ENCODE assay signal across 18 cellular contexts in the genomic region with DNA sequence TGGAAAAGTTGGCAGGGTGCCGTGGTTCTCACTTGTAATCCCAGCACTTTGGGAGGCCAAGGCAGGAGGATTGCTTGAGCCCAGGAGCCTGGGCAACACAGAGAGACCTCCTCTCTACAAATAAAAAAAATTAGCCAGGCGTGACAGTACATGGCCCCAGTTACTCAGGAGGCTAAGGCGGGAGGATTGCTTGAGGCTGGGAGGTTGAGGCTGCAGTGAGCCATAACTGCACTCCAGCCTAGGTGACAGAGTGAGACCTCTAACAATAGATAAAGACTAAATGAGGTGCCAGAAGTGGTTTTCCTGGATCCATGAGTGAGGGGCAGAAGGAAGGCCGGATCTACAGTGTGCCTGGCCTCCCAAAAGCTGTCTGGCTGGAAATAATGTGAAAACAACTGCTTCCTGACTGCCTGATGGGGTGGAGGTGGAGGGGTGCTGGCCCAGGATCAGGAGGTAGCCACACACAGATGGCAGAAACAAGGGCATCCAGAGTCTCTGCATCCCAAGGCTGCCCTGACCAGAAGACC. TPM values are rescaled to one million over a fixed set of nuclear protein-coding genes. Genes with fewer than 3 reads are reported as not detected.
DNase-seq lines count a peak whose midpoint lies in the region; ATAC-seq, FAIRE-seq and TF ChIP-seq lines count a peak whose summit lies in the region.
"Had no signal": no experiment of that assay in that cellular context is flagged by ENCODE, and none has a peak within 500 bp of the region (broad histone marks: within the 10 kb centered on the region; RNA-seq: fewer than 3 reads in every experiment).

No MANE protein-coding gene starts in this region.

- peaks cover 91% of the 10 kb centered on the region for H3K79me2 ChIP-seq in PC-3 (ENCODE audit: low read length)
- peaks cover 84% of the 10 kb centered on the region for H3K79me2 ChIP-seq in endothelial cell of umbilical vein (ENCODE audit: control insufficient read depth, insufficient read depth, low read length)

- no peaks in the 10 kb centered on the region for H3K9me1 ChIP-seq in endothelial cell of umbilical vein (replicated peaks; ENCODE audit: control insufficient read depth, extremely low read depth, insufficient read depth, low read length)

- dilution Hi-C loops in endothelial cell of umbilical vein (cut with MboI; ENCODE audit: extremely low pct_ligation_motif_present, low sequenced_read_pairs), result no loop called here

- no peak for DNase-seq in A549 (ENCODE audit: low read depth in 1 of 2, low spot score in 1 of 2)
- DNase-seq in PC-3, result no peak
- DNase-seq in endothelial cell of umbilical vein (ENCODE audit: low read depth, low spot score), result no peak
- DNase-seq in activated CD4-positive, alpha-beta T cell treated with anti-CD3 and anti-CD28 coated beads, Interleukin-2, amount 10 ng/mL, durations not matched to agents 7 days and 5 days, result no peak
- DNase-seq in T-cell, result no peak
- DNase-seq in tibial nerve (ENCODE audit: low spot score in 2 of 2), result no peak
- DNase-seq: activated CD8-positive, alpha-beta T cell treated with anti-CD3 and anti-CD28 coated beads, Interleukin-2, amount 10 ng/mL, durations not matched to agents 7 days and 5 days; activated effector memory CD4-positive, alpha-beta T cell treated with Interleukin-2 at 50 U/mL for 16 hours; effector CD8-positive, alpha-beta T cell; NCI-H1092; NCI-H2171 had no signal

- H3K27ac ChIP-seq in A549 (peak overlapping the region; percentile 45 to 95; a peak in 4 of 6 replicates), PC-3 (ENCODE audit: low read length) (no peak overlapping the region), endothelial cell of umbilical vein (ENCODE audit: insufficient read depth, low read depth, low read length) (no peak overlapping the region), tibial nerve (peak overlapping the region in 1 of 4 donors; percentile 4)
- H3K27ac ChIP-seq: SJSA1 had no signal

- TF ChIP-seq EP300 in A549 (IDR thresholded peaks at IDR 0.05), result no peak
- no peak for TF ChIP-seq EP300 in tibial nerve (IDR thresholded peaks at IDR 0.05)

- no peaks in the 10 kb centered on the region for H3F3A ChIP-seq in PC-3 (ENCODE audit: low read length, unreplicated experiment)

- POLR2A ChIA-PET in A549 (lab: Yijun Ruan, JAX), result no interaction called here
- POLR2A ChIA-PET in PC-3 (lab: Charles Lee; ENCODE audit: unreplicated experiment), result interaction anchor here (0.5 kb wide), 1 partner anchor 14 kb away, joined by 5 read pairs; no protein-coding TSS in a partner anchor
- POLR2A ChIA-PET in endothelial cell of umbilical vein (lab: Charles Lee), result no interaction called here
- POLR2A ChIA-PET in activated CD4-positive, alpha-beta T cell treated with anti-CD3 and anti-CD28 coated beads, Interleukin-2, amount 10 ng/mL, durations not matched to agents 7 days and 5 days (lab: Charles Lee), result no interaction called here
- POLR2A ChIA-PET in T-cell (lab: Charles Lee), result no interaction called here

- H2AFZ ChIP-seq in PC-3 (ENCODE audit: low read length), result no peak overlapping the region
- H2AFZ ChIP-seq in endothelial cell of umbilical vein (ENCODE audit: low read depth, low read length), result no peak overlapping the region
- H2AFZ ChIP-seq: GM23338 had no signal

- H3K9me2 ChIP-seq in PC-3 (replicated peaks; ENCODE audit: low read length), result no peaks in the 10 kb centered on the region

- H4K20me1 ChIP-seq in PC-3 (ENCODE audit: low read length) (peaks cover 79% of the 10 kb centered on the region), endothelial cell of umbilical vein (replicated peaks; ENCODE audit: control insufficient read depth, extremely low read depth, insufficient read depth, low read length) (no peaks in the 10 kb centered on the region)

- H3K4me1 Mint-ChIP-seq in nephron (peaks cover 62% of the 10 kb centered on the region), T-cell (peaks cover 13 to 22% (median 19%) of the 10 kb centered on the region in 3 donors)
- peaks cover 13% of the 10 kb centered on the region for H3K4me1 Mint-ChIP-seq in activated CD4-positive, alpha-beta T cell treated with anti-CD3 and anti-CD28 coated beads, Interleukin-2, amount 10 ng/mL, durations not matched to agents 7 days and 5 days

- CTCF ChIA-PET in A549 (lab: Yijun Ruan, JAX) (interaction anchor here (0.9 to 7.8 kb wide), 6 partner anchors 12 to 199 kb away, joined by 3 to 52 read pairs (median 12); no protein-coding TSS in a partner anchor), PC-3 (lab: Charles Lee) (interaction anchor here (0.7 kb wide), 1 partner anchor 46 kb away, joined by 3 read pairs; no protein-coding TSS in a partner anchor), endothelial cell of umbilical vein (lab: Charles Lee) (interaction anchor here (1.1 to 2.2 kb wide), 3 partner anchors 50 to 151 kb away, joined by 4 to 13 read pairs (median 4); no protein-coding TSS in a partner anchor), T-cell (lab: Charles Lee) (no interaction called here)
- CTCF ChIA-PET in activated CD4-positive, alpha-beta T cell treated with anti-CD3 and anti-CD28 coated beads, Interleukin-2, amount 10 ng/mL, durations not matched to agents 7 days and 5 days (lab: Charles Lee), result interaction anchor here (1.2 kb wide), 2 partner anchors 151 to 160 kb away, joined by 3 read pairs; no protein-coding TSS in a partner anchor

- BruUV-seq in PC-3 (replicated peaks; lab: Mats Ljungman, UMichigan), result no TSS peak
- BruUV-seq in endothelial cell of umbilical vein (replicated peaks; lab: Mats Ljungman, UMichigan), result no TSS peak

- H3K27me3 Mint-ChIP-seq in nephron (ENCODE audit: low read depth) (peaks cover 29% of the 10 kb centered on the region), T-cell (peaks cover 0 to 7% of the 10 kb centered on the region in 2 donors)
- peaks cover 32% of the 10 kb centered on the region for H3K27me3 Mint-ChIP-seq in activated CD4-positive, alpha-beta T cell treated with anti-CD3 and anti-CD28 coated beads, Interleukin-2, amount 10 ng/mL, durations not matched to agents 7 days and 5 days

- peak overlapping the region in 2 of 3 experiments; percentile 11 to 80 for H3K27ac Mint-ChIP-seq in nephron
- H3K27ac Mint-ChIP-seq in activated CD4-positive, alpha-beta T cell treated with anti-CD3 and anti-CD28 coated beads, Interleukin-2, amount 10 ng/mL, durations not matched to agents 7 days and 5 days, result no peak overlapping the region
- no peak overlapping the region for H3K27ac Mint-ChIP-seq in T-cell
- H3K27ac Mint-ChIP-seq: activated CD8-positive, alpha-beta T cell treated with anti-CD3 and anti-CD28 coated beads, Interleukin-2, amount 10 ng/mL, durations not matched to agents 7 days and 5 days; GM23338; stimulated activated memory B cell treated with anti-CD40 and anti-IgM and Interleukin-4, amounts not matched to agents 10 μg/mL and 1 μg/mL and 100 μg/mL, for 72 hours had no signal

- WGBS in A549 (ENCODE audit: missing lambda C conversion rate), result 71% methylated on average over 4 of the region's 4 CpGs
- WGBS in tibial nerve, 2 donors, result 92 to 96% methylated on average over 4 of the region's 4 CpGs

- H3K4me3 Mint-ChIP-seq in nephron (peak overlapping the region; percentile 59 to 96 (median 95)), T-cell (no peak overlapping the region)
- no peak overlapping the region for H3K4me3 Mint-ChIP-seq in activated CD4-positive, alpha-beta T cell treated with anti-CD3 and anti-CD28 coated beads, Interleukin-2, amount 10 ng/mL, durations not matched to agents 7 days and 5 days
- H3K4me3 Mint-ChIP-seq: activated CD8-positive, alpha-beta T cell treated with anti-CD3 and anti-CD28 coated beads, Interleukin-2, amount 10 ng/mL, durations not matched to agents 7 days and 5 days; stimulated activated memory B cell treated with anti-CD40 and anti-IgM and Interleukin-4, amounts not matched to agents 10 μg/mL and 1 μg/mL and 100 μg/mL, for 72 hours had no signal

- no peaks in the 10 kb centered on the region for H3K36me3 Mint-ChIP-seq in nephron (ENCODE audit: low read depth)
- no peaks in the 10 kb centered on the region for H3K36me3 Mint-ChIP-seq in activated CD4-positive, alpha-beta T cell treated with anti-CD3 and anti-CD28 coated beads, Interleukin-2, amount 10 ng/mL, durations not matched to agents 7 days and 5 days (ENCODE audit: low read depth)
- H3K36me3 Mint-ChIP-seq in T-cell, result no peaks in the 10 kb centered on the region

- H3K9ac ChIP-seq in PC-3 (ENCODE audit: low read length) (no peak overlapping the region), endothelial cell of umbilical vein (replicated peaks; ENCODE audit: extremely low read depth, insufficient read depth, low read length) (no peak overlapping the region)

- no peak for FAIRE-seq in A549 (lab: Jason Lieb, UNC)
- FAIRE-seq in endothelial cell of umbilical vein (lab: Jason Lieb, UNC), result peak; percentile 35
- FAIRE-seq: D721Med, islet of Langerhans had no signal

- H3K4me3 ChIP-seq in A549, result peak overlapping the region; percentile 93; the same call in 2 of the 3 replicates
- peak overlapping the region; percentile 95 for H3K4me3 ChIP-seq in PC-3 (ENCODE audit: low read length)
- no peak overlapping the region for H3K4me3 ChIP-seq in endothelial cell of umbilical vein (replicated peaks in 1 of 3; ENCODE audit: insufficient read depth in 1 of 3, low read depth in 1 of 3, low read length in 3 of 3)
- H3K4me3 ChIP-seq in tibial nerve, result no peak overlapping the region
- H3K4me3 ChIP-seq: GM23338 had no signal

- H3K4me1 ChIP-seq in A549, result peaks cover 68% of the 10 kb centered on the region
- H3K4me1 ChIP-seq in PC-3 (ENCODE audit: insufficient read depth, low read length), result peaks cover 40% of the 10 kb centered on the region
- H3K4me1 ChIP-seq in endothelial cell of umbilical vein (ENCODE audit: control insufficient read depth, extremely low read depth, insufficient read depth, low read length), result peaks cover 54% of the 10 kb centered on the region
- peaks cover 0 to 49% (median 20%) of the 10 kb centered on the region in 4 donors for H3K4me1 ChIP-seq in tibial nerve

- H3K9me3 ChIP-seq in A549 (no peaks in the 10 kb centered on the region), PC-3 (ENCODE audit: low read length) (no peaks in the 10 kb centered on the region), endothelial cell of umbilical vein (replicated peaks; ENCODE audit: control insufficient read depth, insufficient read depth, low read length) (no peaks in the 10 kb centered on the region), tibial nerve (no peaks in the 10 kb centered on the region)
- H3K9me3 ChIP-seq: SJSA1 had no signal

- no peak for ATAC-seq in A549
- no peak for ATAC-seq in PC-3
- no peak for ATAC-seq in GM19324 (IDR thresholded peaks at IDR 0.05; ENCODE audit: low FRiP score, unreplicated experiment)
- no peak for ATAC-seq in T-cell (replicated peaks in 1 of 4)
- ATAC-seq: activated CD8-positive, alpha-beta T cell treated with anti-CD3 and anti-CD28 coated beads, Interleukin-2, amount 10 ng/mL, durations not matched to agents 7 days and 5 days; GM23338; stimulated activated memory B cell treated with anti-CD40 and anti-IgM and Interleukin-4, amounts not matched to agents 10 μg/mL and 1 μg/mL and 100 μg/mL, for 72 hours had no signal

- H3K9me3 Mint-ChIP-seq in nephron (no peaks in the 10 kb centered on the region), T-cell (no peaks in the 10 kb centered on the region)
- no peaks in the 10 kb centered on the region for H3K9me3 Mint-ChIP-seq in activated CD4-positive, alpha-beta T cell treated with anti-CD3 and anti-CD28 coated beads, Interleukin-2, amount 10 ng/mL, durations not matched to agents 7 days and 5 days
- H3K9me3 Mint-ChIP-seq: GM23338; stimulated activated memory B cell treated with anti-CD40 and anti-IgM and Interleukin-4, amounts not matched to agents 10 μg/mL and 1 μg/mL and 100 μg/mL, for 72 hours had no signal

- H3K27me3 ChIP-seq in PC-3 (ENCODE audit: low read length) (no peaks in the 10 kb centered on the region), endothelial cell of umbilical vein (ENCODE audit: control insufficient read depth in 2 of 2, insufficient read depth in 2 of 2, low read length in 2 of 2) (no peaks in the 10 kb centered on the region), tibial nerve (no peaks in the 10 kb centered on the region)
- H3K27me3 ChIP-seq: SJSA1 had no signal

- TF ChIP-seq RAD21 in A549 (conservative IDR thresholded peaks at IDR 0.05 in 1 of 2, IDR thresholded peaks at IDR 0.05 in 1 of 2), result no peak

- peak overlapping the region; percentile 97 for H3K4me2 ChIP-seq in A549
- H3K4me2 ChIP-seq in PC-3 (ENCODE audit: low read length), result peak overlapping the region; percentile 90
- H3K4me2 ChIP-seq in endothelial cell of umbilical vein (ENCODE audit: insufficient read depth, low read length), result peak overlapping the region; percentile 23

- H3K36me3 ChIP-seq in PC-3 (ENCODE audit: low read depth, low read length) (peaks cover 31% of the 10 kb centered on the region), endothelial cell of umbilical vein (ENCODE audit: control insufficient read depth in 2 of 2, extremely low read depth in 1 of 2, insufficient read depth in 2 of 2, low read length in 2 of 2) (no peaks in the 10 kb centered on the region), tibial nerve (no peaks in the 10 kb centered on the region)

- TF ChIP-seq POLR2A in A549 (IDR thresholded peaks at IDR 0.05; ENCODE audit: low read length), result no peak
- TF ChIP-seq POLR2A in endothelial cell of umbilical vein (IDR thresholded peaks at IDR 0.05; ENCODE audit: low read depth, low read length), result no peak
- no peak for TF ChIP-seq POLR2A in tibial nerve (IDR thresholded peaks at IDR 0.05)

- no peak for TF ChIP-seq CTCF in A549 (IDR thresholded peaks at IDR 0.05)
- no peak for TF ChIP-seq CTCF in PC-3 (conservative IDR thresholded peaks at IDR 0.05; ENCODE audit: low read depth, low read length)
- TF ChIP-seq CTCF in endothelial cell of umbilical vein (IDR thresholded peaks at IDR 0.05; ENCODE audit: extremely low read depth in 1 of 2, insufficient read depth in 1 of 2, low read depth in 1 of 2, low read length in 2 of 2), result no peak
- no peak for TF ChIP-seq CTCF in nephron (IDR thresholded peaks at IDR 0.05; ENCODE audit: unreplicated experiment in 3 of 3)
- no peak for TF ChIP-seq CTCF in tibial nerve (IDR thresholded peaks at IDR 0.05)

- intact Hi-C loops in PC-3 (cut with micrococcal nuclease), result loop anchor here (5.0 kb wide), 2 partner anchors 113 to 197 kb away; no protein-coding TSS in a partner anchor
- intact Hi-C loops in endothelial cell of umbilical vein (cut with micrococcal nuclease), result loop anchor here (5.0 kb wide), 1 partner anchor 98 kb away; no protein-coding TSS in a partner anchor

RNA-seq across cellular contexts. Expression of gene SHB, which starts 4.1 kb away (rescaled TPM):
- 15.4 and 16.4 TPM in 2 replicates for polyA plus RNA-seq in A549 (2011; rRNA removed)
- polyA plus RNA-seq in A549 (2012; cell fraction: cytosol; rRNA removed), result 20.9 and 25.8 TPM in 2 replicates
- 18.9 and 20.7 TPM in 2 replicates for polyA plus RNA-seq in A549 (2012; cell fraction: nucleus; rRNA removed)
- 21.6 to 22.4 TPM (median 22.0 TPM) in 3 replicates for polyA plus RNA-seq in A549 (2017; fragmentation: RNase III; extraction: RNeasy Plus Mini Kit Qiagen cat#74134 plus additional on column Dnase treatment)
- polyA minus RNA-seq in A549 (2011; rRNA and poly(A)+ RNA removed), result 23.8 and 23.9 TPM in 2 replicates
- 56.4 and 77.1 TPM in 2 replicates for total RNA-seq in PC-3 (2014; rRNA removed)
- total RNA-seq in endothelial cell of umbilical vein, result 22.3 and 24.9 TPM in 2 replicates
- 13.3 and 13.4 TPM in 2 replicates for polyA plus RNA-seq in endothelial cell of umbilical vein
- 14.1 and 14.4 TPM in 2 replicates for polyA plus RNA-seq in endothelial cell of umbilical vein (2011; cell fraction: cytosol; rRNA removed)
- 20.6 and 22.2 TPM in 2 replicates for polyA plus RNA-seq in endothelial cell of umbilical vein (2011; cell fraction: nucleus; rRNA removed)
- 10.6 and 11.3 TPM in 2 replicates for polyA plus RNA-seq in endothelial cell of umbilical vein (2012)
- polyA minus RNA-seq in endothelial cell of umbilical vein, result 11.6 and 14.5 TPM in 2 replicates
- 9.3 TPM for polyA minus RNA-seq in endothelial cell of umbilical vein (2011; cell fraction: cytosol; rRNA and poly(A)+ RNA removed)
- 18.9 and 33.0 TPM in 2 replicates for polyA minus RNA-seq in endothelial cell of umbilical vein (2011; cell fraction: nucleus; rRNA and poly(A)+ RNA removed)
- total RNA-seq in activated CD4-positive, alpha-beta T cell treated with anti-CD3 and anti-CD28 coated beads, Interleukin-2, amount 10 ng/mL, durations not matched to agents 7 days and 5 days, result not detected
- total RNA-seq in T-cell, result 1 to 10 TPM; 1.2 to 1.5 (median 1.3) TPM
- total RNA-seq in tibial nerve, result 10 to 100 TPM in 2 of 4 donors, 1 to 10 TPM in 2; 6.3 to 15.9 (median 11.6) TPM

Comparison
In these comparisons a context has a peak if more than half of its experiments do, and no peak if none do; other contexts are left out.
1. H3K27ac ChIP-seq: peak in A549 (2 of 2); none in PC-3 (single experiment) and endothelial cell of umbilical vein (single experiment).
2. H3K4me2 ChIP-seq: peak in every context shown above with its lines; median percentile 97 in A549; 90 in PC-3; 23 in endothelial cell of umbilical vein.
3. H3K4me3 ChIP-seq: peak in A549 (single experiment) and PC-3 (single experiment); none in endothelial cell of umbilical vein (0 of 3) and tibial nerve (0 of 4).
4. H3K27ac Mint-ChIP-seq: peak in nephron (2 of 3); none in activated CD4-positive, alpha-beta T cell treated with anti-CD3 and anti-CD28 coated beads, Interleukin-2, amount 10 ng/mL, durations not matched to agents 7 days and 5 days (single experiment) and T-cell (0 of 2).
5. H3K4me3 Mint-ChIP-seq: peak in nephron (3 of 3); none in activated CD4-positive, alpha-beta T cell treated with anti-CD3 and anti-CD28 coated beads, Interleukin-2, amount 10 ng/mL, durations not matched to agents 7 days and 5 days (single experiment) and T-cell (0 of 3).
6. CTCF ChIA-PET loops: an anchor here in A549 (0.9 to 7.8 kb wide), PC-3 (0.7 kb wide), endothelial cell of umbilical vein (1.1 to 2.2 kb wide) and activated CD4-positive, alpha-beta T cell treated with anti-CD3 and anti-CD28 coated beads, Interleukin-2, amount 10 ng/mL, durations not matched to agents 7 days and 5 days (1.2 kb wide); none called in T-cell.